2 cellular contexts compared by ENCODE assay signal in genomic region chr11:70115778-70116177, GRCh38.
TF ChIP-seq lines count a peak whose summit lies in the region.

No MANE protein-coding gene starts in this region.

TF ChIP-seq in HepG2, 621 proteins besides CTCF, POLR2A, EP300 and RAD21:
- peak; percentile 52; the same call in 1 of the 2 replicates for TF ChIP-seq ZNF629 (CRISPR knock-in tag; conservative IDR thresholded peaks at IDR 0.05)
- TF ChIP-seq HNRNPL (IDR thresholded peaks at IDR 0.05; ENCODE audit: low read depth, low read length) = no peak

TF ChIP-seq in K562, 482 proteins besides CTCF, POLR2A, EP300 and RAD21:
- no peak for TF ChIP-seq TAF15 (IDR thresholded peaks at IDR 0.05; ENCODE audit: low read depth, low read length)
- TF ChIP-seq RCOR1 (IDR thresholded peaks at IDR 0.05; ENCODE audit: borderline replicate concordance in 1 of 2, low read depth in 2 of 2, low read length in 2 of 2) = 0 out of 4 replicates have a peak, but pooled peaks of 1 of the 2 experiments have one; percentile 9
- no peak for TF ChIP-seq SP1 (CRISPR knock-in tag; IDR thresholded peaks at IDR 0.05)
- peak; percentile 84 for TF ChIP-seq BCOR (IDR thresholded peaks at IDR 0.05)
- peak; percentile 58; the same call in 1 of the 2 replicates for TF ChIP-seq ADNP (tag; IDR thresholded peaks at IDR 0.05)
- 0 out of 2 replicates have a peak, but pooled peaks have one; percentile 41 for TF ChIP-seq SMARCA5 (IDR thresholded peaks at IDR 0.05)
- TF ChIP-seq RBM25 (IDR thresholded peaks at IDR 0.05; ENCODE audit: low read depth, low read length, severe bottlenecking) = peak; percentile 76
- peak; percentile 61 to 66 for TF ChIP-seq KDM1A (IDR thresholded peaks at IDR 0.05)
- TF ChIP-seq ZNF668 (CRISPR knock-in tag; IDR thresholded peaks at IDR 0.05) = no peak
TF ChIP-seq in K562: peak in this region for 6.
